Comparison of ENCODE assay signal across 15 cellular contexts in genomic region chr11:19976281-19976941, GRCh38.
"Had no signal": no experiment of that assay in that cellular context is flagged by ENCODE, and none has a peak within 500 bp of the region (broad histone marks: within the 10 kb centered on the region; RNA-seq: fewer than 3 reads in every experiment).

No MANE protein-coding gene starts in this region.

- ATAC-seq: activated CD8-positive, alpha-beta T cell treated with anti-CD3 and anti-CD28 coated beads for 36 hours; activated naive CD8-positive, alpha-beta T cell treated with anti-CD3 and anti-CD28 coated beads, Interleukin-2, amount 50 U/mL, for 24 hours; stimulated activated effector memory CD8-positive, alpha-beta T cell treated with anti-CD3 and anti-CD28 coated beads, Interleukin-12 subunit alpha, Interleukin-12 subunit beta, amount 100 ng/mL, for 72 hours had no signal

- H3K27me3 ChIP-seq: tibial artery had no signal

- H3K4me2 ChIP-seq: smooth muscle cell had no signal

- H3K9me3 ChIP-seq: tibial artery had no signal

- H3K9ac ChIP-seq: parathyroid adenoma had no signal

- H3K79me2 ChIP-seq: parathyroid adenoma had no signal

- H3K4me3 ChIP-seq: smooth muscle cell, tibial artery had no signal

- FAIRE-seq: frontal cortex, keratinocyte had no signal

- H2AFZ ChIP-seq: parathyroid adenoma had no signal

- H3K27ac ChIP-seq: parathyroid adenoma, tibial artery had no signal

- DNase-seq: activated CD4-positive, alpha-beta T cell treated with anti-CD3 and anti-CD28 coated beads for 4 hours; activated CD8-positive, alpha-beta memory T cell treated with anti-CD3 and anti-CD28 coated beads, Interleukin-2, amount 50 U/mL, for 48 hours; activated CD8-positive, alpha-beta T cell treated with anti-CD3 and anti-CD28 coated beads for 36 hours; activated naive CD4-positive, alpha-beta T cell; activated naive CD8-positive, alpha-beta T cell treated with anti-CD3 and anti-CD28 coated beads, Interleukin-2, amount 50 U/mL, for 24 hours; central memory CD4-positive, alpha-beta T cell; cortex of kidney; effector memory CD4-positive, alpha-beta T cell; naive B cell; tibial artery had no signal
